Comparison of ENCODE assay signal across 13 cellular contexts in the genomic region with DNA sequence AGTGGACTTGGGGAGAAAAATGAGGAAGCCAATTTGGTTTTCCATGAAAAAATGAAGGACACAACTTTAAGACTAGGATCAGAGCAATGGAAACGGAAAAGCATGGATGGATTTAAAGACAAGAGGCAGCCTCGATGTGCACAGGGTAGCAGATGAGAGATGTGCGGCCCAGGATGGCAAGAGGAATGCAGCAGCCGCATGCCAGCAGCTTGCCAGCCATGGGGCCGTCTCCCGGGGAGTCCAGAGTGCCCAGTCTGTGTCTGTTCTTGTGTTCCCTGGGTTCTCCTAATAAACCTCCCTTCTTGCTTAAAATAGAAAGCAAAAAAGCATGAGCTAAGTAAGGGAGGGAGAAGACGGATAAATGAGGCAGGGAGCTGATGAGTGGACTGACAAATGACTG.
A peak's percentile ranks its signal among the peaks of the same experiment; 100 is the strongest.
DNase-seq lines count a peak whose midpoint lies in the region; ATAC-seq and TF ChIP-seq lines count a peak whose summit lies in the region.
"Had no signal": no experiment of that assay in that cellular context is flagged by ENCODE, and none has a peak within 500 bp of the region (broad histone marks: within the 10 kb centered on the region; RNA-seq: fewer than 3 reads in every experiment).

No MANE protein-coding gene starts in this region.

- no peak for TF ChIP-seq CTCF in coronary artery (IDR thresholded peaks at IDR 0.05)
- TF ChIP-seq CTCF in upper lobe of right lung (IDR thresholded peaks at IDR 0.05): no peak

- H3K27ac ChIP-seq in coronary artery (no peak overlapping the region), upper lobe of right lung (no peak overlapping the region)
- H3K27ac ChIP-seq: HL-60 had no signal

- no peaks in the 10 kb centered on the region for H3K9me3 ChIP-seq in upper lobe of right lung

- ATAC-seq in upper lobe of right lung (no peak), GM18909 (IDR thresholded peaks at IDR 0.05; ENCODE audit: poor library complexity, unreplicated experiment) (no peak), HG02610 (IDR thresholded peaks at IDR 0.05; ENCODE audit: unreplicated experiment) (no peak)

- no peak overlapping the region for H3K4me3 ChIP-seq in coronary artery
- no peak overlapping the region for H3K4me3 ChIP-seq in upper lobe of right lung

- H3K4me1 ChIP-seq in upper lobe of right lung: no peaks in the 10 kb centered on the region

- no peaks in the 10 kb centered on the region for H3K36me3 ChIP-seq in upper lobe of right lung

- no peaks in the 10 kb centered on the region for H3K27me3 ChIP-seq in upper lobe of right lung

- intact Hi-C loops in posterior vena cava (cut with DNase I) (no loop called here), upper lobe of right lung (cut with DNase I) (no loop called here)

- DNase-seq in D341Med (ENCODE audit: low spot score): peak; percentile 19
- DNase-seq in coronary artery (ENCODE audit: low spot score): peak; percentile 14
- DNase-seq in posterior vena cava (ENCODE audit: low spot score): peak; percentile 50
- peak; percentile 27 for DNase-seq in upper lobe of right lung
- no peak for DNase-seq in nucleus accumbens (lab: John Stamatoyannopoulos, UW)
- DNase-seq: C1 segment of cervical spinal cord; CD4-positive, alpha-beta memory T cell; DMS153; DMS79 treated with DMSO at 0.1 percent for 48 hours; HCEC 1CT had no signal

Comparison
In these comparisons a context has a peak if more than half of its experiments do, and no peak if none do; other contexts are left out.
1. DNase-seq: peak in D341Med (single experiment), coronary artery (single experiment), posterior vena cava (single experiment) and upper lobe of right lung (single experiment); none in nucleus accumbens (0 of 56).